Comparison of ENCODE assay signal across 8 cellular contexts in the genomic region with DNA sequence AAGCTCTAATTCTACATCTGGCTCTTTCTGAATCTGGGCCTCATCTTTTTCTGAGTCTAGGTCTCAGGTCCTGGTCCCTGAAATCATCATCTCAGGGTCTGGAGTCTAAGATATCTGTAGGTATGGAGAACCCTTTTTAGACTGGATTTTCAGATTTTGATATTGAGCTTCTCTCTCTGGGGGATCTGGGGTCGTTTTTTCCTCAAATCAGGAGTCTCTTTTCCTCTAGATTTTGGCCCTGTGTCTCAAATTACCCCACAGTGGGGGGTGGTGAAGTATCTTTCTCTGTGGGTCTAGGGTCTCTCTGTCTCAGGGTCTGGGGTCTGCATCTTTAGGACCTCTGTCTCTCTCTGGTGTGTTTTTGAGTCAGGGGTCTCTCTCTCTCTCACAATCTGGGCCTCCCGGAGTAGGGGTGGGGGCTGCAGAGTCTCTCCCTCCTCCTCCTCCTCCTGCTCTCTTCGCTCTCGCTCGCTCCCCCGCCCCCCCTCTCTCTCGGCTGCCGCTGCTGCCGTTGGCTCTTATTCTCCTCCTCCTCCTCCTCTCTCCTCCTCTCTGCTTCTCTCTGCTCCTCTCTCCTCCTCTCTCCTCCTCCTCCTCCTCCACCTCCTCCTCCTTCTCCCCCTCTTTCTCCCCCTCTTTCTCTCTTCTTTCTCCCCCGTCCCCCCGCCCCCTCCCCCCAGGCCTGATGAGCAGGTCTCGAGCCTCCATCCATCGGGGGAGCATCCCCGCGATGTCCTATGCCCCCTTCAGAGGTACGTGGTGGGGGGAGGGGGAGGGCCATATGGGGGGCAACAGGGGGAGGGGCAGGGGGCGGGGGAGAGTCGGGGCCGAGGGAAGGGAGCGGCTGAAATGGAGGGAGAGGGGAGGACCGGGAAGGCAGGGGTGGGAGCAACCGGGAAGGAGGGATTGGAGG. TPM values are rescaled to one million over a fixed set of nuclear protein-coding genes. Genes with fewer than 3 reads are reported as not detected.
A peak's percentile ranks its signal among the peaks of the same experiment; 100 is the strongest.
DNase-seq lines count a peak whose midpoint lies in the region; FAIRE-seq and TF ChIP-seq lines count a peak whose summit lies in the region.

A gene (plus strand): TSS at position 486 of the 913 bp plus-strand sequence. CDS start 200 bp downstream, at position 686.

- H4K8ac ChIP-seq in H9 (replicated peaks; ENCODE audit: insufficient read length, low read depth, low read length), result no peak within 1 kb of the TSS

- H4K20me1 ChIP-seq in H9 (ENCODE audit: control insufficient read depth, insufficient read depth, insufficient read length) (no peaks in the 10 kb centered on the region), keratinocyte (ENCODE audit: control insufficient read depth, extremely low read depth, insufficient read depth, low read length) (peaks cover 5% of the 10 kb centered on the region)

- no peak within 1 kb of the TSS for H4K91ac ChIP-seq in H9 (ENCODE audit: insufficient read length, low read depth, low read length)

- DNase-seq in H9 (peak; percentile 86), RWPE1 (ENCODE audit: low spot score) (no peak), breast epithelium (ENCODE audit: low spot score in 2 of 2) (no peak), keratinocyte (ENCODE audit: low read depth, low spot score) (no peak), KG1 (lab: John Stamatoyannopoulos, UW) (no peak), inferior parietal cortex (ENCODE audit: extremely low spot score) (no peak), T1000 (lab: John Stamatoyannopoulos, UW) (no peak)
- peak; percentile 60 for DNase-seq in stimulated activated CD4-positive, alpha-beta T cell treated with anti-CD3 and anti-CD28 coated beads, Interleukin-4, amount 100 ng/mL, for 1 hour

- H3K4me2 ChIP-seq in H9 (ENCODE audit: insufficient read depth, insufficient read length, low read length) (peak within 1 kb of the TSS; percentile 67), keratinocyte (ENCODE audit: control insufficient read depth, extremely low read depth, insufficient read depth, low read depth, low read length) (peak within 1 kb of the TSS; percentile 92)

- no peak for TF ChIP-seq POLR2A in breast epithelium (IDR thresholded peaks at IDR 0.05)

- peaks cover 21% of the 10 kb centered on the region for H3K23me2 ChIP-seq in H9 (ENCODE audit: insufficient read length, low read depth, low read length, poor library complexity, severe bottlenecking)

- H3K9me3 Mint-ChIP-seq in H9, result no peaks in the 10 kb centered on the region; a peak in 1 of 5 replicates

- H2BK5ac ChIP-seq in H9 (ENCODE audit: insufficient read length, low read length), result no peak within 1 kb of the TSS

- no peak within 1 kb of the TSS for H3K56ac ChIP-seq in H9 (ENCODE audit: insufficient read length, low read depth, low read length)

- TF ChIP-seq CTCF in H9 (conservative IDR thresholded peaks at IDR 0.05) (no peak), RWPE1 (conservative IDR thresholded peaks at IDR 0.05; ENCODE audit: low read depth) (no peak), breast epithelium (IDR thresholded peaks at IDR 0.05) (no peak), keratinocyte (optimal IDR thresholded peaks at IDR 0.05 in 1 of 3, IDR thresholded peaks at IDR 0.05 in 1 of 3, conservative IDR thresholded peaks at IDR 0.05 in 1 of 3; ENCODE audit: extremely low read depth in 1 of 3, insufficient read depth in 2 of 3, low read length in 3 of 3) (no peak)

- no CpG with 5 or more reads among the region's 22 CpGs for WGBS in H9 (ENCODE audit: extremely low coverage, insufficient read length, low lambda C conversion rate)

- no peaks in the 10 kb centered on the region for H3K27me3 ChIP-seq in H9 (ENCODE audit: insufficient read depth, low read length)
- no peaks in the 10 kb centered on the region for H3K27me3 ChIP-seq in breast epithelium
- no peaks in the 10 kb centered on the region for H3K27me3 ChIP-seq in keratinocyte (ENCODE audit: control insufficient read depth, extremely low read depth, insufficient read depth, low read length)

- FAIRE-seq in keratinocyte (lab: Jason Lieb, UNC), result no peak

- H3K9ac ChIP-seq in H9 (ENCODE audit: extremely low read depth, insufficient read length, low read length), result peak within 1 kb of the TSS; percentile 46
- H3K9ac ChIP-seq in keratinocyte (ENCODE audit: control insufficient read depth, extremely low read depth, insufficient read depth, low read length), result peak within 1 kb of the TSS; percentile 81

- no peak within 1 kb of the TSS for H3K4ac ChIP-seq in H9 (ENCODE audit: low read depth, low read length)

- intact Hi-C loops in breast epithelium (cut with DNase I; ENCODE audit: low total_unique reads), result loop anchor here (10.0 kb wide), 1 partner anchor 545 kb away; no protein-coding TSS in a partner anchor

- no peak within 1 kb of the TSS for H2BK15ac ChIP-seq in H9 (ENCODE audit: low read depth, low read length)

- H2BK12ac ChIP-seq in H9 (ENCODE audit: insufficient read length, low read depth, low read length), result peak within 1 kb of the TSS; percentile 55

- H3K4me3 ChIP-seq in breast epithelium (peak within 1 kb of the TSS; percentile 31 to 77 (median 48)), keratinocyte (ENCODE audit: control insufficient read depth in 2 of 3, extremely low read depth in 1 of 3, insufficient read depth in 2 of 3, low read depth in 1 of 3, low read length in 3 of 3) (no peak within 1 kb of the TSS)

- no peak within 1 kb of the TSS for H2AK5ac ChIP-seq in H9 (ENCODE audit: insufficient read length, low read length)

- H2AFZ ChIP-seq in H9 (ENCODE audit: low read length), result no peak within 1 kb of the TSS
- no peak within 1 kb of the TSS for H2AFZ ChIP-seq in keratinocyte (ENCODE audit: control insufficient read depth, low read length)

- peak within 1 kb of the TSS; percentile 84 for H3K27ac ChIP-seq in H9 (ENCODE audit: insufficient read length, low read depth, low read length)
- H3K27ac ChIP-seq in RWPE1, result peak within 1 kb of the TSS; percentile 94
- H3K27ac ChIP-seq in breast epithelium, result peak within 1 kb of the TSS; percentile 95 to 99
- peak within 1 kb of the TSS; percentile 93 for H3K27ac ChIP-seq in keratinocyte (ENCODE audit: control insufficient read depth, insufficient read depth, low read length)

- no peak within 1 kb of the TSS for H3T11ph ChIP-seq in H9 (ENCODE audit: low read length)

- peak within 1 kb of the TSS; percentile 61 for H3K18ac ChIP-seq in H9 (ENCODE audit: insufficient read length, low read depth, low read length)

- H3K9me3 ChIP-seq in H9 (ENCODE audit: control insufficient read depth, low read depth, low read length), result no peaks in the 10 kb centered on the region
- no peaks in the 10 kb centered on the region for H3K9me3 ChIP-seq in breast epithelium
- H3K9me3 ChIP-seq in keratinocyte (ENCODE audit: control insufficient read depth, low read depth, low read length), result no peaks in the 10 kb centered on the region

- no peak within 1 kb of the TSS for H3K23ac ChIP-seq in H9 (ENCODE audit: insufficient read length, low read depth, low read length)

- H3K36me3 ChIP-seq in breast epithelium (no peaks in the 10 kb centered on the region), keratinocyte (ENCODE audit: control insufficient read depth in 2 of 2, extremely low read depth in 1 of 2, insufficient read depth in 2 of 2, low read length in 2 of 2) (peaks cover 12 to 20% of the 10 kb centered on the region in 2 experiments)

- peaks cover 3% of the 10 kb centered on the region for H3K79me1 ChIP-seq in H9 (ENCODE audit: insufficient read depth, low read depth, low read length, poor library complexity, severe bottlenecking)

- POLR2A ChIA-PET in RWPE1 (lab: Yijun Ruan, JAX; ENCODE audit: low non-redundant PET), result no interaction called here

- peaks cover 12% of the 10 kb centered on the region; the same call in 1 of the 2 replicates for H3K79me2 ChIP-seq in H9 (ENCODE audit: insufficient read depth, low read length)
- H3K79me2 ChIP-seq in keratinocyte (ENCODE audit: control insufficient read depth, insufficient read depth, low read length), result peaks cover 24% of the 10 kb centered on the region

- peak within 1 kb of the TSS; percentile 98 to 100 (median 98) for H3K27ac Mint-ChIP-seq in H9

- H2BK20ac ChIP-seq in H9 (ENCODE audit: low read depth, low read length, poor library complexity, severe bottlenecking), result no peak within 1 kb of the TSS

- H3K36me3 Mint-ChIP-seq in H9 (ENCODE audit: insufficient read depth in 1 of 3, low read depth in 3 of 3), result peaks cover 32 to 55% (median 51%) of the 10 kb centered on the region in 3 experiments

- H4K5ac ChIP-seq in H9 (ENCODE audit: insufficient read length, low read depth, low read length), result no peak within 1 kb of the TSS

- dilution Hi-C loops in keratinocyte (cut with MboI; ENCODE audit: extremely low pct_ligation_motif_present, low sequenced_read_pairs), result no loop called here

- peak within 1 kb of the TSS; percentile 97 to 98 for H3K4me3 Mint-ChIP-seq in H9

- peaks cover 67 to 76% of the 10 kb centered on the region in 2 experiments for H3K4me1 Mint-ChIP-seq in H9

- CTCF ChIA-PET in RWPE1 (lab: Yijun Ruan, JAX), result interaction anchor here (0.5 to 1.0 kb wide), 3 partner anchors 36 to 283 kb away, joined by 3 to 7 read pairs (median 3); no protein-coding TSS in a partner anchor

- H3K27me3 Mint-ChIP-seq in H9 (ENCODE audit: low read depth), result peaks cover 1% of the 10 kb centered on the region

- no peak within 1 kb of the TSS for H2BK120ac ChIP-seq in H9 (ENCODE audit: low read depth, low read length, poor library complexity, severe bottlenecking)

- H3K4me1 ChIP-seq in H9 (ENCODE audit: insufficient read depth, low read length) (peaks cover 5% of the 10 kb centered on the region), breast epithelium (peaks cover 0 to 5% of the 10 kb centered on the region in 2 donors), keratinocyte (ENCODE audit: control insufficient read depth, extremely low read depth, insufficient read depth, low read length) (peaks cover 30% of the 10 kb centered on the region)

- H3K9me1 ChIP-seq in keratinocyte (ENCODE audit: control insufficient read depth, extremely low read depth, insufficient read depth, low read length), result no peaks in the 10 kb centered on the region

- H3K14ac ChIP-seq in H9 (ENCODE audit: insufficient read depth, low read length), result peak within 1 kb of the TSS; percentile 81; the same call in 1 of the 2 replicates

RNA-seq across cellular contexts. Expression of the gene that starts here (rescaled TPM):
- total RNA-seq in H9 (2021) (111 and 121 TPM in 2 replicates), breast epithelium (10 to 100 TPM in 2 of 3 donors, 1 to 10 TPM in 1; 6.1 to 12.5 (median 10.7) TPM)
- 2.1 to 2.9 TPM (median 2.8 TPM) in 3 replicates for polyA plus RNA-seq in keratinocyte
- 1.1 TPM for polyA plus RNA-seq in keratinocyte (2011; ENCODE audit: low read depth)
- 1.2 and 1.9 TPM in 2 replicates for polyA plus RNA-seq in keratinocyte (2011; cell fraction: cytosol; rRNA removed)
- polyA plus RNA-seq in keratinocyte (2011; cell fraction: nucleus; rRNA removed), result 18.2 and 25.5 TPM in 2 replicates
- polyA plus RNA-seq in keratinocyte (2012; ENCODE audit: low replicate concordance), result 3.4 and 10.9 TPM in 2 replicates
- 4.1 to 5.7 TPM (median 5.4 TPM) in 3 replicates for polyA minus RNA-seq in keratinocyte
- 0.96 TPM for polyA minus RNA-seq in keratinocyte (2011; cell fraction: cytosol; rRNA and poly(A)+ RNA removed)
- 4.3 and 10.1 TPM in 2 replicates for polyA minus RNA-seq in keratinocyte (2011; cell fraction: nucleus; rRNA and poly(A)+ RNA removed)

Comparison
In these comparisons a context has a peak if more than half of its experiments do, and no peak if none do; other contexts are left out.
1. DNase-seq: peak in H9 (single experiment) and stimulated activated CD4-positive, alpha-beta T cell treated with anti-CD3 and anti-CD28 coated beads, Interleukin-4, amount 100 ng/mL, for 1 hour (single experiment); none in RWPE1 (single experiment), breast epithelium (0 of 2), keratinocyte (single experiment), KG1 (single experiment), inferior parietal cortex (single experiment) and T1000 (single experiment).
2. H3K4me3 ChIP-seq: peak in breast epithelium (3 of 3); none in keratinocyte (0 of 3).
3. Peak in every context shown above with its lines, with median percentiles within 50 percentile points of each other: H3K27ac ChIP-seq.